1 cellular context compared by ENCODE assay signal in genomic region chr14:100988011-100988410, GRCh38.
TF ChIP-seq lines count a peak whose summit lies in the region.

No MANE protein-coding gene starts in this region.

TF ChIP-seq in IMR-90, 13 proteins besides CTCF, POLR2A, EP300 and RAD21:
- TF ChIP-seq USF2 (IDR thresholded peaks at IDR 0.05; ENCODE audit: low read depth, low read length) (no peak), SMC3 (IDR thresholded peaks at IDR 0.05; ENCODE audit: low read depth, low read length) (no peak), RCOR1 (IDR thresholded peaks at IDR 0.05; ENCODE audit: insufficient replicate concordance, low read length) (no peak), CHD1 (IDR thresholded peaks at IDR 0.05; ENCODE audit: low read depth, low read length) (no peak), MAFK (IDR thresholded peaks at IDR 0.05; ENCODE audit: low read depth, low read length) (no peak), RFX5 (IDR thresholded peaks at IDR 0.05; ENCODE audit: low read depth, low read length) (no peak), CEBPB (IDR thresholded peaks at IDR 0.05; ENCODE audit: low read depth, low read length) (no peak), ELK1 (IDR thresholded peaks at IDR 0.05; ENCODE audit: borderline replicate concordance, low read depth, low read length) (no peak), NFE2L2 (IDR thresholded peaks at IDR 0.05; ENCODE audit: low read depth, low read length) (no peak), MAZ (IDR thresholded peaks at IDR 0.05; ENCODE audit: borderline replicate concordance, low read depth, low read length) (no peak), FOS (IDR thresholded peaks at IDR 0.05; ENCODE audit: low read depth, low read length) (no peak), BHLHE40 (IDR thresholded peaks at IDR 0.05; ENCODE audit: low read depth, low read length) (no peak)
